In the genomic region with DNA sequence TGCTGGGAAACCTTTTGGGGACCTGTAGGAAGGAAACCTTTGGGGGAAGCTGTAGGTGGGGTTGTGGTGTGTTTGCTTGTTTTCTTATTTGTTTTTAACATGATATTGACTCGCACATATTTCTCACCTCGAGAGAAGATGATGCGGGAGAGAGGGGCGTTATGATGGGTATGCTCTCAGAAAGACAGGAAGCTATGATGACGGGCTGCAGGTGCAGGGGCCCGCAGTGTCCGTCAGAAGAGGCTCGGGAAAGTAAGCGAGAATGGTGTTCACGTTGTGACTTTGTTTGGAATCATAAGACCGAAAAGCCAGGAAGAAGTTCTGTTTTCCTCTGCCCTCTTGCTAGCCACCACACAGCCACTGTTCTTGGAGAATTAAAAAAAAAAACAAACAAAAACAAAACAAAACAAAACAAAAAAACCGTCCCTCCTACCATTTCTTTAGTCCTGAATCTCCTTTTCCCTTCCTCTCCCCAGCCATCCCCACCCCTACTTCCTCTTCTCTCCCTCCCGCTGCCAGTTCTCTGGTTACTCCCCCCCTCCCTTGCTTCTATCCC, we compare ENCODE assay signal across 9 cellular contexts. TPM values are rescaled to one million over a fixed set of nuclear protein-coding genes. Genes with fewer than 3 reads are reported as not detected.
DNase-seq lines count a peak whose midpoint lies in the region; ATAC-seq and TF ChIP-seq lines count a peak whose summit lies in the region.
"Had no signal": no experiment of that assay in that cellular context is flagged by ENCODE, and none has a peak within 500 bp of the region (broad histone marks: within the 10 kb centered on the region; RNA-seq: fewer than 3 reads in every experiment).

No MANE protein-coding gene starts in this region.

- no peaks in the 10 kb centered on the region for H3K4me1 ChIP-seq in iPS DF 6.9 (ENCODE audit: control insufficient read depth, insufficient read depth, low read length)

- TF ChIP-seq CTCF in WI38 (IDR thresholded peaks at IDR 0.05; ENCODE audit: low read depth, low read length) (no peak), omental fat pad (IDR thresholded peaks at IDR 0.05) (no peak)

- peak overlapping the region; percentile 27 for H3K4me3 Mint-ChIP-seq in T-helper 2 cell treated with Interferon-gamma antibody and Interleukin-4, amounts not matched to agents 5 μg/mL and 100 μg/mL, for 36 hours
- peak overlapping the region; percentile 83 to 90 for H3K4me3 Mint-ChIP-seq in stimulated activated naive CD8-positive, alpha-beta T cell treated with anti-CD3 and anti-CD28 coated beads, Interleukin-15, amount 100 ng/mL, for 72 hours

- H3K27ac ChIP-seq in iPS DF 6.9 (ENCODE audit: low read length), result no peak overlapping the region

- no peak for DNase-seq in T-helper 2 cell treated with Interferon-gamma antibody and Interleukin-4, amounts not matched to agents 5 μg/mL and 100 μg/mL, for 36 hours (ENCODE audit: low spot score)
- no peak for DNase-seq in T-helper 2 cell
- no peak for DNase-seq in iPS DF 6.9 (ENCODE audit: low read depth, low spot score)
- DNase-seq in stimulated activated naive CD8-positive, alpha-beta T cell treated with anti-CD3 and anti-CD28 coated beads, Interleukin-15, amount 100 ng/mL, for 72 hours, result no peak
- no peak for DNase-seq in omental fat pad (ENCODE audit: low spot score)
- DNase-seq in AG20443 (ENCODE audit: low spot score), result no peak

- H3K9me3 Mint-ChIP-seq in T-helper 2 cell treated with Interferon-gamma antibody and Interleukin-4, amounts not matched to agents 5 μg/mL and 100 μg/mL, for 36 hours, result no peaks in the 10 kb centered on the region
- H3K9me3 Mint-ChIP-seq in stimulated activated naive CD8-positive, alpha-beta T cell treated with anti-CD3 and anti-CD28 coated beads, Interleukin-15, amount 100 ng/mL, for 72 hours, result no peaks in the 10 kb centered on the region

- peak overlapping the region; percentile 55 for H3K4me3 ChIP-seq in WI38 (ENCODE audit: low read depth, low read length)
- H3K4me3 ChIP-seq in iPS DF 6.9 (ENCODE audit: low read length), result peak overlapping the region; percentile 60; the same call in 1 of the 2 replicates

- no peak for ATAC-seq in stimulated activated naive CD8-positive, alpha-beta T cell treated with anti-CD3 and anti-CD28 coated beads, Interleukin-15, amount 100 ng/mL, for 72 hours
- ATAC-seq in GM18861 (IDR thresholded peaks at IDR 0.05; ENCODE audit: unreplicated experiment) (no peak), omental fat pad (ENCODE audit: low FRiP score) (no peak)

- H3K27me3 ChIP-seq in iPS DF 6.9 (ENCODE audit: control insufficient read depth, insufficient read depth, low read length), result peaks cover 16% of the 10 kb centered on the region; the same call in 1 of the 2 replicates

- no peaks in the 10 kb centered on the region for H3K9me3 ChIP-seq in iPS DF 6.9 (ENCODE audit: control insufficient read depth, insufficient read depth, low read length)
- H3K9me3 ChIP-seq: left lung had no signal

- peaks cover 44% of the 10 kb centered on the region for H3K27me3 Mint-ChIP-seq in T-helper 2 cell treated with Interferon-gamma antibody and Interleukin-4, amounts not matched to agents 5 μg/mL and 100 μg/mL, for 36 hours (ENCODE audit: low read depth)
- peaks cover 86% of the 10 kb centered on the region for H3K27me3 Mint-ChIP-seq in stimulated activated naive CD8-positive, alpha-beta T cell treated with anti-CD3 and anti-CD28 coated beads, Interleukin-15, amount 100 ng/mL, for 72 hours

- no CpG with 5 or more reads among the region's 13 CpGs for WGBS in iPS DF 6.9 (ENCODE audit: insufficient coverage, insufficient read length)

- no peak overlapping the region for H3K27ac Mint-ChIP-seq in T-helper 2 cell treated with Interferon-gamma antibody and Interleukin-4, amounts not matched to agents 5 μg/mL and 100 μg/mL, for 36 hours
- H3K27ac Mint-ChIP-seq in stimulated activated naive CD8-positive, alpha-beta T cell treated with anti-CD3 and anti-CD28 coated beads, Interleukin-15, amount 100 ng/mL, for 72 hours, result no peak overlapping the region

- peaks cover 2% of the 10 kb centered on the region for H3K4me1 Mint-ChIP-seq in T-helper 2 cell treated with Interferon-gamma antibody and Interleukin-4, amounts not matched to agents 5 μg/mL and 100 μg/mL, for 36 hours (ENCODE audit: low read depth)
- H3K4me1 Mint-ChIP-seq in stimulated activated naive CD8-positive, alpha-beta T cell treated with anti-CD3 and anti-CD28 coated beads, Interleukin-15, amount 100 ng/mL, for 72 hours, result peaks cover 22% of the 10 kb centered on the region

- H3K36me3 ChIP-seq in iPS DF 6.9 (ENCODE audit: control insufficient read depth, insufficient read depth, low read length), result no peaks in the 10 kb centered on the region
- H3K36me3 ChIP-seq: left lung had no signal

- H3K36me3 Mint-ChIP-seq in T-helper 2 cell treated with Interferon-gamma antibody and Interleukin-4, amounts not matched to agents 5 μg/mL and 100 μg/mL, for 36 hours (ENCODE audit: low read depth), result no peaks in the 10 kb centered on the region

RNA-seq across cellular contexts. Expression of a gene that starts 0.4 kb away (rescaled TPM):
- 10 to 100 TPM in 1 of 4 donors, 1 to 10 TPM in 3; 2.0 to 24.6 (median 4.4) TPM for total RNA-seq in omental fat pad
